ENCODE assay signal across 1 cellular context in genomic region chr5:116681334-116682013, GRCh38.
TF ChIP-seq lines count a peak whose summit lies in the region.

No MANE protein-coding gene starts in this region.

TF ChIP-seq in HepG2, 621 proteins besides CTCF, POLR2A, EP300 and RAD21 (continued from another document):
- TF ChIP-seq AGO2 (optimal IDR thresholded peaks at IDR 0.05; ENCODE audit: low read depth, low read length) (no peak), HHEX (CRISPR knock-in tag; IDR thresholded peaks at IDR 0.05) (no peak), DDIT3 (CRISPR knock-in tag; IDR thresholded peaks at IDR 0.05) (no peak)
